In the genomic region with DNA sequence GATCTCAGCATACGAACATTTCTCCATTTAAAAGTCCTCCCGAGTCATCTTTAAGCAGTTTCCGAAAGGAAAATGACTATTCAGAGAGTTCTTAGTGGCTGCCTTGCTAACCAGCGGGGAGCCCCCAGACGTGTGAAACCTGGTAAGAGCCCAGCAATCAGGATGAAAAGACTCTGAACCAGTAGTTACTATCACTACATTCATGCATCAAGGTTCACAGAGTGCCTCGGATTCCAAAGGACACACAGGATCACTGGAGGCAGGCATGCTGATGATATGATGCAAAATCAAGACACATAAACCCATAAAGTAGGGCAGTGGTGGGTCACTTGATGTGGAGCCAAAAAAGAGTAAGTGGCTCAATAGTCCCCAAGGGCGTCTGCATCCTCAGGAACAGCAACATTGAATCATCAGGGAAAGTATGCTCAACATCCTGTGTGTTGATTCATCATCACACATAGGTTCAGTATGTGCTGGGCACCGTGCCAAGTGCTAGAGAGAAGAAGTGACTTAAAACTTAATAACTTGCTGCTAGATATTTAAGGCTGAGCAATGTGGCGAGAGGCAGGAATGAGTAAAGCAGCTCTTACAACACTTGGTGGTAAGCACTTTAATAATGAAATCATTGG, we compare ENCODE assay signal across 9 cellular contexts. TPM values are rescaled to one million over a fixed set of nuclear protein-coding genes. Genes with fewer than 3 reads are reported as not detected.
A peak's percentile ranks its signal among the peaks of the same experiment; 100 is the strongest.
DNase-seq lines count a peak whose midpoint lies in the region; ATAC-seq, FAIRE-seq and TF ChIP-seq lines count a peak whose summit lies in the region.
"Had no signal": no experiment of that assay in that cellular context is flagged by ENCODE, and none has a peak within 500 bp of the region (broad histone marks: within the 10 kb centered on the region; RNA-seq: fewer than 3 reads in every experiment).

No MANE protein-coding gene starts in this region.

- H3K27me3 ChIP-seq in Panc1 (ENCODE audit: control insufficient read depth, insufficient read depth, low read length) (no peaks in the 10 kb centered on the region), pancreas (no peaks in the 10 kb centered on the region)

- FAIRE-seq in pancreas (lab: Jason Lieb, UNC), result no peak
- FAIRE-seq in urothelium cell line (lab: Jason Lieb, UNC), result peak; percentile 96

- H3K4me1 ChIP-seq in Panc1 (ENCODE audit: control insufficient read depth, insufficient read depth, low read length) (peaks cover 5% of the 10 kb centered on the region; the same call in 1 of the 2 replicates), pancreas (no peaks in the 10 kb centered on the region)

- TF ChIP-seq CTCF in Panc1 (IDR thresholded peaks at IDR 0.05) (no peak), fibroblast of the aortic adventitia (IDR thresholded peaks at IDR 0.05; ENCODE audit: insufficient read depth, low read length) (peak; percentile 33), pancreas (IDR thresholded peaks at IDR 0.05) (no peak)

- POLR2A ChIA-PET in Panc1 (lab: Charles Lee), result no interaction called here

- BruUV-seq in Panc1 (replicated peaks; lab: Mats Ljungman, UMichigan), result no TSS peak

- intact Hi-C loops in Panc1 (cut with micrococcal nuclease; ENCODE audit: unreplicated experiment) (no loop called here), pancreas (cut with DNase I) (no loop called here)

- CTCF ChIA-PET in Panc1 (lab: Charles Lee), result no interaction called here

- ATAC-seq in Panc1 (peak; percentile 96), pancreas (peak in 3 of 4 donors; percentile 65 to 82 (median 70)), HG02571 (IDR thresholded peaks at IDR 0.05; ENCODE audit: unreplicated experiment) (no peak)

- H3K36me3 ChIP-seq in Panc1 (ENCODE audit: control insufficient read depth, insufficient read depth, low read length), result no peaks in the 10 kb centered on the region
- H3K36me3 ChIP-seq in pancreas, result no peaks in the 10 kb centered on the region

- H3K27ac ChIP-seq in Panc1 (ENCODE audit: low read length) (peak overlapping the region; percentile 69), pancreas (peak overlapping the region in 1 of 4 donors; percentile 36)
- H3K27ac ChIP-seq: C4-2B had no signal

- in situ Hi-C loops in Panc1 (cut with HindIII; ENCODE audit: low pct_unique_long_range_greater_than_20kb, low sequenced_read_pairs), result no loop called here

- DNase-seq in NK-92 treated with Interleukin-12 subunit alpha and Interleukin-12 subunit beta, amount 100 ng/mL, for 24 hours (lab: John Stamatoyannopoulos, UW), result peak; percentile 72
- DNase-seq in NK-92 (lab: John Stamatoyannopoulos, UW; ENCODE audit: unreplicated experiment), result no peak
- peak; percentile 99 for DNase-seq in Panc1 (ENCODE audit: low read depth, low spot score)
- peak; percentile 15 to 29 for DNase-seq in activated T-helper 1 cell treated with anti-CD3 and anti-CD28 coated beads, Interleukin-2, amount 50 U/mL, for 16 hours (ENCODE audit: low read depth in 1 of 2, low spot score in 1 of 2)
- peak; percentile 100 for DNase-seq in fibroblast of the aortic adventitia (ENCODE audit: low read depth)
- DNase-seq in pancreas, result peak in 5 of 6 donors; percentile 11 to 77 (median 45)
- peak; percentile 88 for DNase-seq in urothelium cell line (ENCODE audit: low spot score)

- no peaks in the 10 kb centered on the region; the same call in 1 of the 2 replicates for H3K9me3 ChIP-seq in Panc1 (ENCODE audit: control insufficient read depth, insufficient read depth, low read depth, low read length)
- no peaks in the 10 kb centered on the region for H3K9me3 ChIP-seq in pancreas

- 39 to 47% methylated on average over 9 of the region's 9 CpGs for WGBS in pancreas, 2 donors

- peak overlapping the region in 1 of 2 experiments; percentile 38; a peak in 2 of 4 replicates for H3K4me3 ChIP-seq in Panc1 (ENCODE audit: low read depth in 2 of 2, low read length in 2 of 2)
- peak overlapping the region; percentile 56 for H3K4me3 ChIP-seq in fibroblast of the aortic adventitia (ENCODE audit: low read depth, low read length)
- H3K4me3 ChIP-seq in pancreas, result no peak overlapping the region

RNA-seq across cellular contexts. Expression of a gene that starts 4.4 kb away (rescaled TPM):
- total RNA-seq in Panc1 (2021; ENCODE audit: unreplicated experiment), result not detected
- polyA plus RNA-seq in Panc1 (2012; ENCODE audit: insufficient read length), result not detected
- total RNA-seq in fibroblast of the aortic adventitia (ENCODE audit: low replicate concordance), result not detected in 2 replicates
- total RNA-seq in pancreas, result 1 to 10 TPM in 2 of 6 donors, under 1 TPM in 3, not detected in 1; 0.23 to 8.5 (median 0.67) TPM
- polyA plus RNA-seq in pancreas, result 1 to 10 TPM in 1 of 2 donors, under 1 TPM in 1; 0.75 to 8.8 TPM

RNA-seq across cellular contexts. Expression of a gene that starts 53.4 kb away (rescaled TPM):
- 0.26 TPM for total RNA-seq in Panc1 (2021; ENCODE audit: unreplicated experiment)
- polyA plus RNA-seq in Panc1 (2012; ENCODE audit: insufficient read length), result not detected
- total RNA-seq in fibroblast of the aortic adventitia (ENCODE audit: low replicate concordance), result 1.3 TPM in 1 of 2 replicates, not detected in the other
- total RNA-seq in pancreas, result under 1 TPM in 1 of 6 donors, not detected in 5; 0.25 TPM
- not detected for polyA plus RNA-seq in pancreas
